Comparison of ENCODE assay signal across 25 cellular contexts in genomic region chr7:114183311-114184105, GRCh38.
"Had no signal": no experiment of that assay in that cellular context is flagged by ENCODE, and none has a peak within 500 bp of the region (broad histone marks: within the 10 kb centered on the region; RNA-seq: fewer than 3 reads in every experiment).

No MANE protein-coding gene starts in this region.

- H3K9me3 ChIP-seq: body of pancreas, heart left ventricle, lower lobe of right lung, sigmoid colon, testis, uterus had no signal

- H3K27ac ChIP-seq: body of pancreas, heart left ventricle, lower lobe of right lung, sigmoid colon, uterus, VCaP had no signal

- H3K4me3 ChIP-seq: body of pancreas, heart left ventricle, lower lobe of right lung, sigmoid colon, uterus had no signal

- H3K27me3 ChIP-seq: body of pancreas, heart left ventricle, sigmoid colon, testis, uterus had no signal

- ATAC-seq: activated CD4-positive, CD25-positive, alpha-beta regulatory T cell treated with anti-CD3 and anti-CD28 coated beads, Interleukin-2, amount 50 U/mL, for 24 hours; activated CD8-positive, alpha-beta memory T cell treated with anti-CD3 and anti-CD28 coated beads, Interleukin-2, amount 10 ng/mL, durations not matched to agents 7 days and 5 days; body of pancreas; heart left ventricle; left colon; lower lobe of right lung; stimulated activated naive B cell treated with anti-CD40 and anti-IgM and Interleukin-4, amounts not matched to agents 10 μg/mL and 1 μg/mL and 100 μg/mL, for 72 hours had no signal

- DNase-seq: activated CD4-positive, alpha-beta memory T cell treated with anti-CD3 and anti-CD28 coated beads, Interleukin-2, amount 10 ng/mL, durations not matched to agents 7 days and 5 days; activated CD4-positive, alpha-beta T cell treated with anti-CD3 and anti-CD28 coated beads, Interleukin-2, amount 10 ng/mL, durations not matched to agents 24 days and 14 days; activated CD8-positive, alpha-beta memory T cell treated with anti-CD3 and anti-CD28 coated beads, Interleukin-2, amount 10 ng/mL, durations not matched to agents 7 days and 5 days; activated gamma-delta T cell; activated T-cell treated with anti-CD3 and anti-CD28 coated beads for 4 hours; anterior cingulate cortex; body of pancreas; caudate nucleus; dermis blood vessel endothelial cell; effector CD8-positive, alpha-beta T cell; heart left ventricle; islet precursor cell; left colon; lower lobe of right lung; naive B cell; occipital lobe; sigmoid colon; stimulated activated CD4-positive, alpha-beta T cell treated with anti-CD3 and anti-CD28 coated beads, Interleukin-2, amount 100 ng/mL, for 48 hours; stimulated activated CD8-positive, alpha-beta memory T cell treated with anti-CD3 and anti-CD28 coated beads, Interleukin-4, amount 100 ng/mL, for 48 hours; stimulated activated naive B cell treated with anti-CD40 and anti-IgM and Interleukin-4, amounts not matched to agents 10 μg/mL and 1 μg/mL and 100 μg/mL, for 72 hours; testis; trophoblast cell; uterus had no signal

- H3K4me1 ChIP-seq: body of pancreas, heart left ventricle, lower lobe of right lung, testis, uterus had no signal

- H3K36me3 ChIP-seq: heart left ventricle, lower lobe of right lung, sigmoid colon, uterus had no signal
